In genomic region chr1:11720033-11720376, GRCh38 we compare ENCODE assay signal across 9 cellular contexts. TPM values are rescaled to one million over a fixed set of nuclear protein-coding genes. Genes with fewer than 3 reads are reported as not detected.
DNase-seq lines count a peak whose midpoint lies in the region; ATAC-seq and TF ChIP-seq lines count a peak whose summit lies in the region.
"Had no signal": no experiment of that assay in that cellular context is flagged by ENCODE, and none has a peak within 500 bp of the region (broad histone marks: within the 10 kb centered on the region; RNA-seq: fewer than 3 reads in every experiment).

No MANE protein-coding gene starts in this region.

- H3K36me3 Mint-ChIP-seq in activated CD4-positive, alpha-beta T cell treated with anti-CD3 and anti-CD28 coated beads for 36 hours (ENCODE audit: low read depth), result no peaks in the 10 kb centered on the region
- no peaks in the 10 kb centered on the region for H3K36me3 Mint-ChIP-seq in dendritic cell treated with granulocyte-macrophage colony-stimulating factor and Interleukin-4, amounts not matched to agents 40 ng/mL and 50 ng/mL, for 4 days (ENCODE audit: low read depth)

- H3K4me1 Mint-ChIP-seq in activated CD4-positive, alpha-beta T cell treated with anti-CD3 and anti-CD28 coated beads for 36 hours, result peaks cover 13% of the 10 kb centered on the region
- peaks cover 20% of the 10 kb centered on the region for H3K4me1 Mint-ChIP-seq in dendritic cell treated with granulocyte-macrophage colony-stimulating factor and Interleukin-4, amounts not matched to agents 40 ng/mL and 50 ng/mL, for 4 days (ENCODE audit: low read depth)

- peak overlapping the region; percentile 71 for H3K27ac Mint-ChIP-seq in activated CD4-positive, alpha-beta T cell treated with anti-CD3 and anti-CD28 coated beads for 36 hours
- H3K27ac Mint-ChIP-seq in dendritic cell treated with granulocyte-macrophage colony-stimulating factor and Interleukin-4, amounts not matched to agents 40 ng/mL and 50 ng/mL, for 4 days, result peak overlapping the region; percentile 92

- H3K4me3 ChIP-seq in PC-3 (ENCODE audit: low read length) (peak overlapping the region; percentile 55; the same call in 1 of the 2 replicates), skeletal muscle tissue (ENCODE audit: low read length in 3 of 3) (peak overlapping the region; percentile 55 to 63 (median 58))

- peak overlapping the region; percentile 80 for H3K4me2 ChIP-seq in PC-3 (ENCODE audit: low read length)

- no TSS peak for BruUV-seq in PC-3 (replicated peaks; lab: Mats Ljungman, UMichigan)

- POLR2A ChIA-PET in activated CD4-positive, alpha-beta T cell treated with anti-CD3 and anti-CD28 coated beads for 36 hours (lab: Charles Lee), result interaction anchor here (0.5 to 1.6 kb wide), 6 partner anchors 11 to 501 kb away, joined by 3 to 8 read pairs (median 4); partner anchors contain the start of genes FBXO6 and MAD2L2
- POLR2A ChIA-PET in PC-3 (lab: Charles Lee; ENCODE audit: unreplicated experiment) (no interaction called here), GM10248 (lab: Yijun Ruan, JAX) (no interaction called here)

- TF ChIP-seq CTCF in PC-3 (conservative IDR thresholded peaks at IDR 0.05; ENCODE audit: low read depth, low read length) (0 out of 2 replicates have a peak, but pooled peaks have one; percentile 0), GM10248 (IDR thresholded peaks at IDR 0.05; ENCODE audit: control extremely low read depth, extremely low read depth, low read depth, missing control alignments) (no peak)

- no peaks in the 10 kb centered on the region; the same call in 1 of the 2 replicates for H3K4me1 ChIP-seq in PC-3 (ENCODE audit: insufficient read depth, low read length)
- H3K4me1 ChIP-seq in skeletal muscle tissue (ENCODE audit: control insufficient read depth in 3 of 3, insufficient read depth in 3 of 3, low read length in 3 of 3), result peaks cover 8 to 11% (median 11%) of the 10 kb centered on the region in 3 donors

- H2AFZ ChIP-seq in PC-3 (ENCODE audit: low read length), result peak overlapping the region; percentile 85; the same call in 1 of the 2 replicates

- no peaks in the 10 kb centered on the region for H3K9me2 ChIP-seq in PC-3 (replicated peaks; ENCODE audit: low read length)

- H3K27me3 ChIP-seq in PC-3 (ENCODE audit: low read length) (0 out of 2 replicates have a peak, but pooled peaks cover 3% of the 10 kb centered on the region), skeletal muscle tissue (ENCODE audit: control insufficient read depth in 3 of 3, insufficient read depth in 3 of 3, low read length in 3 of 3) (peaks cover 0 to 3% (median 2%) of the 10 kb centered on the region in 3 donors)

- H3K36me3 ChIP-seq in PC-3 (ENCODE audit: low read depth, low read length) (no peaks in the 10 kb centered on the region), skeletal muscle tissue (ENCODE audit: control insufficient read depth in 3 of 3, insufficient read depth in 3 of 3, low read length in 3 of 3) (no peaks in the 10 kb centered on the region)

- H3K9me3 ChIP-seq in PC-3 (ENCODE audit: low read length), result no peaks in the 10 kb centered on the region
- H3K9me3 ChIP-seq in skeletal muscle tissue (ENCODE audit: control insufficient read depth in 3 of 3, low read length in 3 of 3), result no peaks in the 10 kb centered on the region

- intact Hi-C loops in activated CD4-positive, alpha-beta T cell treated with anti-CD3 and anti-CD28 coated beads for 36 hours (cut with DNase I, micrococcal nuclease), result no loop called here
- intact Hi-C loops in PC-3 (cut with micrococcal nuclease), result loop anchor here (1.0 kb wide), 1 partner anchor 55 kb away; no protein-coding TSS in a partner anchor
- intact Hi-C loops in dendritic cell treated with granulocyte-macrophage colony-stimulating factor and Interleukin-4, amounts not matched to agents 40 ng/mL and 50 ng/mL, for 4 days (cut with micrococcal nuclease), result no loop called here

- CTCF ChIA-PET in activated CD4-positive, alpha-beta T cell treated with anti-CD3 and anti-CD28 coated beads for 36 hours (lab: Charles Lee), result interaction anchor here (0.5 to 3.0 kb wide), 22 partner anchors 10 to 989 kb away, joined by 3 to 34 read pairs (median 4); partner anchors contain the start of genes AGTRAP, CLCN6, FBXO2 and FBXO6
- CTCF ChIA-PET in PC-3 (lab: Charles Lee), result interaction anchor here (0.6 to 2.0 kb wide), 4 partner anchors 56 to 74 kb away, joined by 5 to 9 read pairs (median 6); partner anchors contain the start of gene FBXO6
- CTCF ChIA-PET in GM10248 (lab: Yijun Ruan, JAX), result interaction anchor here (0.8 to 5.2 kb wide), 26 partner anchors 10 to 752 kb away, joined by 3 to 84 read pairs (median 6); partner anchors contain the start of genes AGTRAP, FBXO44, FBXO6 and MAD2L2

- ATAC-seq in activated CD4-positive, alpha-beta T cell treated with anti-CD3 and anti-CD28 coated beads for 36 hours, result no peak
- no peak for ATAC-seq in PC-3
- no peak for ATAC-seq in GM18511 (IDR thresholded peaks at IDR 0.05; ENCODE audit: unreplicated experiment)

- no peaks in the 10 kb centered on the region for H3K27me3 Mint-ChIP-seq in activated CD4-positive, alpha-beta T cell treated with anti-CD3 and anti-CD28 coated beads for 36 hours
- no peaks in the 10 kb centered on the region for H3K27me3 Mint-ChIP-seq in dendritic cell treated with granulocyte-macrophage colony-stimulating factor and Interleukin-4, amounts not matched to agents 40 ng/mL and 50 ng/mL, for 4 days

- H3K9ac ChIP-seq in PC-3 (ENCODE audit: low read length) (no peak overlapping the region), skeletal muscle tissue (ENCODE audit: low read depth in 1 of 3, low read length in 3 of 3) (peak overlapping the region in 1 of 3 donors; percentile 28)

- H3K4me3 Mint-ChIP-seq in activated CD4-positive, alpha-beta T cell treated with anti-CD3 and anti-CD28 coated beads for 36 hours, result peak overlapping the region; percentile 70
- no peak overlapping the region for H3K4me3 Mint-ChIP-seq in dendritic cell treated with granulocyte-macrophage colony-stimulating factor and Interleukin-4, amounts not matched to agents 40 ng/mL and 50 ng/mL, for 4 days

- H4K20me1 ChIP-seq in PC-3 (ENCODE audit: low read length), result no peaks in the 10 kb centered on the region

- H3K27ac ChIP-seq in PC-3 (ENCODE audit: low read length), result no peak overlapping the region
- H3K27ac ChIP-seq in skeletal muscle tissue (ENCODE audit: low read depth, low read length), result no peak overlapping the region

- no peak for DNase-seq in activated CD4-positive, alpha-beta T cell treated with anti-CD3 and anti-CD28 coated beads for 36 hours
- DNase-seq in activated CD4-positive, alpha-beta T cell treated with anti-CD3 and anti-CD28 coated beads for 48 hours, result no peak
- no peak for DNase-seq in PC-3
- no peak for DNase-seq in middle frontal gyrus (ENCODE audit: extremely low spot score, low spot score)
- no peak for DNase-seq in GM10248 (ENCODE audit: extremely low spot score)

- no peaks in the 10 kb centered on the region for H3K79me2 ChIP-seq in PC-3 (ENCODE audit: low read length)

- no peaks in the 10 kb centered on the region for H3K9me3 Mint-ChIP-seq in activated CD4-positive, alpha-beta T cell treated with anti-CD3 and anti-CD28 coated beads for 36 hours (ENCODE audit: low read depth)
- no peaks in the 10 kb centered on the region for H3K9me3 Mint-ChIP-seq in dendritic cell treated with granulocyte-macrophage colony-stimulating factor and Interleukin-4, amounts not matched to agents 40 ng/mL and 50 ng/mL, for 4 days

- no peaks in the 10 kb centered on the region for H3F3A ChIP-seq in PC-3 (ENCODE audit: low read length, unreplicated experiment)

RNA-seq across cellular contexts. Expression of gene AGTRAP, which starts 15.9 kb away (rescaled TPM):
- total RNA-seq in activated CD4-positive, alpha-beta T cell treated with anti-CD3 and anti-CD28 coated beads for 36 hours, result 10 to 100 TPM; 13.2 to 13.3 TPM
- total RNA-seq in PC-3 (2014; rRNA removed) (73.5 and 76.7 TPM in 2 replicates), skeletal muscle tissue (15.7 TPM)

RNA-seq across cellular contexts. Expression of gene DRAXIN, which starts 28.5 kb away (rescaled TPM):
- under 1 TPM; 0.02 to 0.04 TPM for total RNA-seq in activated CD4-positive, alpha-beta T cell treated with anti-CD3 and anti-CD28 coated beads for 36 hours
- total RNA-seq in PC-3 (2014; rRNA removed) (0.07 TPM in 1 of 2 replicates, not detected in the other), skeletal muscle tissue (not detected)

RNA-seq across cellular contexts. Expression of gene MAD2L2, which starts 39.1 kb away (rescaled TPM):
- 10 to 100 TPM; 70.4 to 71.5 TPM for total RNA-seq in activated CD4-positive, alpha-beta T cell treated with anti-CD3 and anti-CD28 coated beads for 36 hours
- 127 and 139 TPM in 2 replicates for total RNA-seq in PC-3 (2014; rRNA removed)
- 19.8 TPM for total RNA-seq in skeletal muscle tissue

RNA-seq across cellular contexts. Expression of gene C1orf167, which starts 42.0 kb away (rescaled TPM):
- total RNA-seq in activated CD4-positive, alpha-beta T cell treated with anti-CD3 and anti-CD28 coated beads for 36 hours, result not detected
- total RNA-seq in PC-3 (2014; rRNA removed), result not detected in 2 replicates
- total RNA-seq in skeletal muscle tissue, result 6.8 TPM
- total RNA-seq: A673 had no signal

RNA-seq across cellular contexts. Expression of gene FBXO6, which starts 56.0 kb away (rescaled TPM):
- total RNA-seq in activated CD4-positive, alpha-beta T cell treated with anti-CD3 and anti-CD28 coated beads for 36 hours, result 10 to 100 TPM in 1 of 2 experiments, 1 to 10 TPM in 1; 10.0 to 12.0 TPM
- total RNA-seq in PC-3 (2014; rRNA removed) (23.5 and 24.6 TPM in 2 replicates), skeletal muscle tissue (2.6 TPM)
